In the genomic region with DNA sequence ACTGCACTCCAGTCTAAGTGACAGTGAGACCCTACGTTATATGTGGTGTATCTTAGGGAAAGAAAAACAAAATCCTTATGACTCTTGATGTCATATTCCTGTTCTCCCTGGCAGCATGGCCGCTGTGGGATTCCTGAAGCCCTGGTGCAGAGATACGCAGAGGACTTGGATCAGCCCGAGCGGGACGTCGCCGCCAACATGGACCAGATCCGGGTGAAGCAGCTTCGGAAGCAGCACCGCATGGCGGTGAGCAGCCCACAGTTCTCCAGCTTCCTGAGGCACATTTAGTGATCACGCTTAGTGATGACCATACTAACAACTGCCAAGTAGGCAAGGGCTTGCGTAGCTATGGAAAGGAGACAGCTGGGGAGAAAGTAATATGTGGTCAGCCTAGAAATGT, we compare ENCODE assay signal across 34 cellular contexts.
"Had no signal": no experiment of that assay in that cellular context is flagged by ENCODE, and none has a peak within 500 bp of the region (broad histone marks: within the 10 kb centered on the region; RNA-seq: fewer than 3 reads in every experiment).

No MANE protein-coding gene starts in this region.

- DNase-seq: Karpas-422, Kasumi-1, KG1, MG63, MM.1S, MV-4-11, NCI-H1048, NCI-H1092, NCI-H1092 treated with DMSO at 0.1 percent for 48 hours, NCI-H1105, NCI-H1105 treated with DMSO at 0.1 percent for 48 hours, NCI-H1417, NCI-H1417 treated with DMSO at 0.1 percent for 48 hours, NCI-H1436, NCI-H1436 treated with DMSO at 0.1 percent for 48 hours, NCI-H146, NCI-H1694, NCI-H1694 treated with DMSO at 0.1 percent for 48 hours, NCI-H187, NCI-H187 treated with DMSO at 0.1 percent for 48 hours, NCI-H1930, NCI-H2029, NCI-H2029 treated with DMSO at 0.1 percent for 48 hours, NCI-H2081, NCI-H2081 treated with DMSO at 0.1 percent for 48 hours, NCI-H2107, NCI-H2171, NCI-H2171 treated with DMSO at 0.1 percent for 48 hours, NCI-H2227 treated with DMSO at 0.1 percent for 48 hours, NCI-H226, NCI-H345, NCI-H446, NCI-H446 treated with DMSO at 0.1 percent for 48 hours had no signal

- H3K9ac ChIP-seq: KMS-11 had no signal

- H3K4me3 ChIP-seq: MG63 had no signal

- H3K27me3 ChIP-seq: MG63 had no signal

- H3K4me2 ChIP-seq: KMS-11 had no signal

- H3K27ac ChIP-seq: KMS-11 had no signal

- H3K9me3 ChIP-seq: MG63 had no signal
